In genomic region chr19:2716722-2717637, GRCh38 we compare ENCODE assay signal across 28 cellular contexts. TPM values are rescaled to one million over a fixed set of nuclear protein-coding genes. Genes with fewer than 3 reads are reported as not detected.
"Had no signal": no experiment of that assay in that cellular context is flagged by ENCODE, and none has a peak within 500 bp of the region (broad histone marks: within the 10 kb centered on the region; RNA-seq: fewer than 3 reads in every experiment).

No MANE protein-coding gene starts in this region.

- H3K36me3 Mint-ChIP-seq: activated naive CD4-positive, alpha-beta T cell treated with anti-CD3 and anti-CD28 coated beads, Interleukin-2, amount 50 U/mL, for 24 hours had no signal

- ATAC-seq: activated CD4-positive, CD25-positive, alpha-beta regulatory T cell treated with anti-CD3 and anti-CD28 coated beads, Interleukin-2, amount 50 U/mL, for 24 hours; activated CD8-positive, alpha-beta T cell treated with anti-CD3 and anti-CD28 coated beads, Interleukin-2, amount 10 ng/mL, durations not matched to agents 7 days and 5 days had no signal

- DNase-seq: activated CD4-positive, alpha-beta T cell treated with anti-CD3 and anti-CD28 coated beads for 4 hours; activated CD8-positive, alpha-beta memory T cell treated with anti-CD3 and anti-CD28 coated beads, Interleukin-2, amount 50 U/mL, for 48 hours; activated CD8-positive, alpha-beta T cell treated with anti-CD3 and anti-CD28 coated beads, Interleukin-2, amount 10 ng/mL, durations not matched to agents 7 days and 5 days; activated effector memory CD4-positive, alpha-beta T cell treated with Interleukin-2 at 50 U/mL for 16 hours; activated naive CD4-positive, alpha-beta T cell; activated T-cell treated with anti-CD3 and anti-CD28 coated beads, Interleukin-2, amount 50 U/mL, for 1 hour; MG63; MV-4-11; NCI-H1092 treated with DMSO at 0.1 percent for 48 hours; NCI-H1417 treated with DMSO at 0.1 percent for 48 hours; NCI-H1694; NCI-H2029; NCI-H2107; NCI-H2171 treated with DMSO at 0.1 percent for 48 hours; NCI-H226; NCI-H526; NCI-H82; SJCRH30 had no signal

- H3K27ac Mint-ChIP-seq: activated CD8-positive, alpha-beta T cell treated with anti-CD3 and anti-CD28 coated beads, Interleukin-2, amount 10 ng/mL, durations not matched to agents 7 days and 5 days; activated naive CD4-positive, alpha-beta T cell treated with anti-CD3 and anti-CD28 coated beads, Interleukin-2, amount 50 U/mL, for 24 hours; activated T-helper 1 cell treated with anti-CD3 and anti-CD28 coated beads, Interleukin-12 subunit alpha, Interleukin-12 subunit beta, Interleukin-2, Interleukin-4 antibody, amounts not matched to agents 30 ng/mL and 10 ng/mL and 1 ng/mL, durations not matched to agents 14 hours and 24 hours and 36 hours; brain; T-helper 1 cell treated with Interleukin-12 subunit alpha and Interleukin-12 subunit beta and Interleukin-4 antibody, amounts not matched to agents 30 μg/mL and 1 μg/mL, for 36 hours had no signal

- H3K9ac ChIP-seq: KMS-11 had no signal

- H3K4me1 ChIP-seq: SJCRH30 had no signal

- H3K36me3 ChIP-seq: ascending aorta, SJCRH30 had no signal

- H3K9me3 ChIP-seq: ascending aorta, MG63 had no signal

- H3K27ac ChIP-seq: ascending aorta, KMS-11, SJCRH30 had no signal

- H3K9me3 Mint-ChIP-seq: activated naive CD4-positive, alpha-beta T cell treated with anti-CD3 and anti-CD28 coated beads, Interleukin-2, amount 50 U/mL, for 24 hours had no signal

- H3K4me3 ChIP-seq: ascending aorta, MG63, SJCRH30 had no signal

- H3K4me2 ChIP-seq: KMS-11 had no signal

- H3K4me3 Mint-ChIP-seq: activated CD8-positive, alpha-beta T cell treated with anti-CD3 and anti-CD28 coated beads, Interleukin-2, amount 10 ng/mL, durations not matched to agents 7 days and 5 days; activated naive CD4-positive, alpha-beta T cell treated with anti-CD3 and anti-CD28 coated beads, Interleukin-2, amount 50 U/mL, for 24 hours; activated T-helper 1 cell treated with anti-CD3 and anti-CD28 coated beads, Interleukin-12 subunit alpha, Interleukin-12 subunit beta, Interleukin-2, Interleukin-4 antibody, amounts not matched to agents 30 ng/mL and 10 ng/mL and 1 ng/mL, durations not matched to agents 14 hours and 24 hours and 36 hours; brain; central memory CD8-positive, alpha-beta T cell; T-helper 1 cell treated with Interleukin-12 subunit alpha and Interleukin-12 subunit beta and Interleukin-4 antibody, amounts not matched to agents 30 μg/mL and 1 μg/mL, for 36 hours had no signal

- H3K27me3 ChIP-seq: MG63, SJCRH30 had no signal

RNA-seq across cellular contexts. Expression of gene DIRAS1, which starts 4.2 kb away (rescaled TPM):
- total RNA-seq: activated CD8-positive, alpha-beta T cell treated with anti-CD3 and anti-CD28 coated beads, Interleukin-2, amount 10 ng/mL, durations not matched to agents 7 days and 5 days; activated T-helper 1 cell treated with anti-CD3 and anti-CD28 coated beads, Interleukin-12 subunit alpha, Interleukin-12 subunit beta, Interleukin-2, Interleukin-4 antibody, amounts not matched to agents 30 ng/mL and 10 ng/mL and 1 ng/mL, durations not matched to agents 14 hours and 24 hours and 36 hours; ascending aorta; OCI-LY7; SJCRH30 had no signal

RNA-seq across cellular contexts. Expression of gene GNG7, which starts 14.5 kb away (rescaled TPM):
- total RNA-seq: NCI-H460, SJCRH30 had no signal
